24 cellular contexts compared by ENCODE assay signal in the genomic region with DNA sequence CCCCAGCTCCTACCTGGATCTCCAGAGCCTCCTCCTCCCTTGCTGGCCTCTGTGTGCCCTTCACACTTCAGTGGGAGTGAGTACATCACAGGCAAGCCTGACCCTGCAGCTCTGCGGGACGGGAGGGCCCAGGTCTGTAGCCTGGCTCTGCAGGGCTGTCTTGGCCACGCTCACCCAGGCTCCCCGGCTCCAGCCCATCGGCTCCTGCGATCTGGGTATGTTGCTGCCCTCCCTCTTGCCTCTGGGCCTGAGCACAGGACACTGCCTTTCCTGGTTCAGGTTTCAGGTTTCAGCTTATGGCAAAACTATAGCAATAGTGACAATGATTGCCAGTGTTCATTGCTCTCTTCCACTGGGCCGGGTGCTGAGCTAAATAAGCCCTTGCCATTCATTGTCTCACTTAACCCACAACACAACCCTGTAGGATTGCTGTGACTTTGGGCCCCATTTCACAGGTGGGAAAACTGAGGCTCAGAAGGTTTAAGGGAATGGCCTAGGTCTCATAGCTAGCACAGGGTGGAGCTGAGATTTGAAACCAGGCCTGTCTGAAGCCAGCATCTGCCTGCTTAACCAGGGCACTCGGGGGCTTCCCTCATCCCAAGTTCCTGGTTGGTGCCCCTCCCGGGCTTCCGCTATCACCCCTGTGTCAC. TPM values are rescaled to one million over a fixed set of nuclear protein-coding genes. Genes with fewer than 3 reads are reported as not detected.
"Had no signal": no experiment of that assay in that cellular context is flagged by ENCODE, and none has a peak within 500 bp of the region (broad histone marks: within the 10 kb centered on the region; RNA-seq: fewer than 3 reads in every experiment).

No MANE protein-coding gene starts in this region.

- H3K27ac ChIP-seq: colonic mucosa, dorsolateral prefrontal cortex, esophagus squamous epithelium, gastrocnemius medialis, thoracic aorta, upper lobe of right lung had no signal

- H3K36me3 Mint-ChIP-seq: activated CD4-positive, alpha-beta memory T cell treated with anti-CD3 and anti-CD28 coated beads for 36 hours; activated naive CD8-positive, alpha-beta T cell treated with anti-CD3 and anti-CD28 coated beads, Interleukin-2, amount 10 ng/mL, durations not matched to agents 7 days and 5 days; natural killer cell treated with Interleukin-12 subunit alpha and Interleukin-12 subunit beta and Interleukin-15 and Interleukin-18, amount 100 ng/mL, for 72 hours had no signal

- DNase-seq: activated CD4-positive, alpha-beta memory T cell treated with anti-CD3 and anti-CD28 coated beads for 36 hours; activated CD4-positive, alpha-beta T cell treated with anti-CD3 and anti-CD28 coated beads for 4 hours; activated CD4-positive, CD25-positive, alpha-beta regulatory T cell; activated effector memory CD4-positive, alpha-beta T cell treated with Interleukin-2 at 50 U/mL for 16 hours; activated naive CD4-positive, alpha-beta T cell treated with anti-CD3 and anti-CD28 coated beads for 36 hours; activated naive CD8-positive, alpha-beta T cell treated with anti-CD3 and anti-CD28 coated beads, Interleukin-2, amount 10 ng/mL, durations not matched to agents 7 days and 5 days; activated T-cell treated with anti-CD3 and anti-CD28 coated beads, Interleukin-2, amount 50 U/mL, for 72 hours; amniotic stem cell; colonic mucosa; esophagus squamous epithelium; gastrocnemius medialis; hippocampal formation; left ventricle myocardium superior; nucleus accumbens; retina; stimulated activated CD4-positive, alpha-beta T cell treated with anti-CD3 and anti-CD28 coated beads, Interleukin-2, amount 100 ng/mL, for 48 hours; stimulated activated CD8-positive, alpha-beta memory T cell treated with anti-CD3 and anti-CD28 coated beads, Interleukin-4, amount 100 ng/mL, for 48 hours; stimulated activated naive CD4-positive, alpha-beta T cell treated with Interleukin-2 at 50 U/mL for 16 hours; T1000; upper lobe of right lung had no signal

- H3K4me3 Mint-ChIP-seq: activated CD4-positive, alpha-beta memory T cell treated with anti-CD3 and anti-CD28 coated beads for 36 hours; activated naive CD4-positive, alpha-beta T cell treated with anti-CD3 and anti-CD28 coated beads for 36 hours; activated naive CD8-positive, alpha-beta T cell treated with anti-CD3 and anti-CD28 coated beads, Interleukin-2, amount 10 ng/mL, durations not matched to agents 7 days and 5 days; activated T-cell treated with anti-CD3 and anti-CD28 coated beads, Interleukin-2, amount 50 U/mL, for 72 hours; natural killer cell treated with Interleukin-12 subunit alpha and Interleukin-12 subunit beta and Interleukin-15 and Interleukin-18, amount 100 ng/mL, for 72 hours; T-helper 1 cell treated with Interleukin-12 subunit alpha and Interleukin-12 subunit beta and Interleukin-4 antibody, amounts not matched to agents 30 μg/mL and 1 μg/mL, for 36 hours had no signal

- H3K27me3 ChIP-seq: colonic mucosa had no signal

- H3K36me3 ChIP-seq: colonic mucosa, esophagus squamous epithelium, gastrocnemius medialis, thoracic aorta, upper lobe of right lung had no signal

- H3K9me3 ChIP-seq: colonic mucosa, esophagus squamous epithelium, gastrocnemius medialis, thoracic aorta, upper lobe of right lung had no signal

- H3K4me1 Mint-ChIP-seq: activated naive CD8-positive, alpha-beta T cell treated with anti-CD3 and anti-CD28 coated beads, Interleukin-2, amount 10 ng/mL, durations not matched to agents 7 days and 5 days had no signal

- H3K9me3 Mint-ChIP-seq: activated CD4-positive, alpha-beta memory T cell treated with anti-CD3 and anti-CD28 coated beads for 36 hours; activated naive CD4-positive, alpha-beta T cell treated with anti-CD3 and anti-CD28 coated beads for 36 hours; activated naive CD8-positive, alpha-beta T cell treated with anti-CD3 and anti-CD28 coated beads, Interleukin-2, amount 10 ng/mL, durations not matched to agents 7 days and 5 days; activated T-cell treated with anti-CD3 and anti-CD28 coated beads, Interleukin-2, amount 50 U/mL, for 72 hours; natural killer cell treated with Interleukin-12 subunit alpha and Interleukin-12 subunit beta and Interleukin-15 and Interleukin-18, amount 100 ng/mL, for 72 hours; T-helper 1 cell treated with Interleukin-12 subunit alpha and Interleukin-12 subunit beta and Interleukin-4 antibody, amounts not matched to agents 30 μg/mL and 1 μg/mL, for 36 hours had no signal

- ATAC-seq: activated T-cell treated with anti-CD3 and anti-CD28 coated beads, Interleukin-2, amount 50 U/mL, for 72 hours; gastrocnemius medialis; left ventricle myocardium superior; natural killer cell treated with Interleukin-12 subunit alpha and Interleukin-12 subunit beta and Interleukin-15 and Interleukin-18, amount 100 ng/mL, for 72 hours; upper lobe of right lung had no signal

- H3K27ac Mint-ChIP-seq: activated CD4-positive, alpha-beta memory T cell treated with anti-CD3 and anti-CD28 coated beads for 36 hours; activated naive CD4-positive, alpha-beta T cell treated with anti-CD3 and anti-CD28 coated beads for 36 hours; activated naive CD8-positive, alpha-beta T cell treated with anti-CD3 and anti-CD28 coated beads, Interleukin-2, amount 10 ng/mL, durations not matched to agents 7 days and 5 days; activated T-cell treated with anti-CD3 and anti-CD28 coated beads, Interleukin-2, amount 50 U/mL, for 72 hours; natural killer cell treated with Interleukin-12 subunit alpha and Interleukin-12 subunit beta and Interleukin-15 and Interleukin-18, amount 100 ng/mL, for 72 hours; T-helper 1 cell treated with Interleukin-12 subunit alpha and Interleukin-12 subunit beta and Interleukin-4 antibody, amounts not matched to agents 30 μg/mL and 1 μg/mL, for 36 hours had no signal

- H3K4me1 ChIP-seq: colonic mucosa, gastrocnemius medialis, upper lobe of right lung had no signal

- H3K4me3 ChIP-seq: colonic mucosa, dorsolateral prefrontal cortex, esophagus squamous epithelium, gastrocnemius medialis, thoracic aorta, upper lobe of right lung had no signal

RNA-seq across cellular contexts. Expression of a gene that starts 44.6 kb away (rescaled TPM):
- total RNA-seq: activated naive CD8-positive, alpha-beta T cell treated with anti-CD3 and anti-CD28 coated beads, Interleukin-2, amount 10 ng/mL, durations not matched to agents 7 days and 5 days had no signal
